In the genomic region with DNA sequence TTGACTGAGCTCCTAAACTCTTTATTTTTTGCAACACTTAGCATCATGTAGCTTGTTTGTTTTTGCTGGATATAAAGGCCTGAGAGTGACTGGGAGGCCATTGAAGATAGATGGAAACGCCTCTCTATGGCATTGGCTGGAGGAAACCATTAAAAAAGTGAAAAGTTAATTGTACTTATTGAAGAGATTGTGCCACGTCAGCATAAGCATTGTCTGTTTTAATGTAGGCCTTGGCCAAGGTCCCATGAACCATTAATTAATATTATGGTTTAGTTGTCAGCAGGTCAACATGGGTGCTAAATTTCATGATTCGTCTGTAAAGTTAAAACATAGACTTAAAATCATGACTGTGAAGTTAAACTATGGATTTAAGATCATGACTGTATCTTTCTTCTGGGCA, we compare ENCODE assay signal across 26 cellular contexts.
"Had no signal": no experiment of that assay in that cellular context is flagged by ENCODE, and none has a peak within 500 bp of the region (broad histone marks: within the 10 kb centered on the region; RNA-seq: fewer than 3 reads in every experiment).

No MANE protein-coding gene starts in this region.

- H3K27me3 ChIP-seq: colonic mucosa, gastrocnemius medialis, heart left ventricle, left lung had no signal

- H3K79me2 ChIP-seq: hepatocyte had no signal

- H3K4me1 ChIP-seq: colonic mucosa, esophagus squamous epithelium, gastrocnemius medialis, heart left ventricle, left lung, lower lobe of right lung had no signal

- H3K27ac ChIP-seq: colonic mucosa, epithelial cell of prostate, esophagus squamous epithelium, gastrocnemius medialis, heart left ventricle, hepatocyte, left lung, lower lobe of right lung had no signal

- DNase-seq: colonic mucosa; cortex of kidney; effector CD8-positive, alpha-beta T cell; effector memory CD8-positive, alpha-beta T cell; endodermal cell; erythroblast; esophagus squamous epithelium; foreskin fibroblast; foreskin melanocyte; gastrocnemius medialis; heart left ventricle; hypothalamus; immature natural killer cell; islet precursor cell; kidney; kidney glomerular epithelial cell; left lung; left ventricle myocardium superior; lower lobe of right lung; mesenchymal stem cell; mucosa of descending colon; naive B cell had no signal

- H2AFZ ChIP-seq: hepatocyte had no signal

- H3K9me3 ChIP-seq: colonic mucosa, esophagus squamous epithelium, gastrocnemius medialis, heart left ventricle, left lung, lower lobe of right lung, mucosa of descending colon had no signal

- H3K4me3 ChIP-seq: colonic mucosa, esophagus squamous epithelium, gastrocnemius medialis, heart left ventricle, hepatocyte, left lung, lower lobe of right lung, mucosa of descending colon had no signal

- ATAC-seq: effector memory CD8-positive, alpha-beta T cell; esophagus mucosa; gastrocnemius medialis; heart left ventricle; left lung; left ventricle myocardium superior; lower lobe of right lung; mucosa of descending colon had no signal

- H3K36me3 ChIP-seq: colonic mucosa, esophagus squamous epithelium, gastrocnemius medialis, heart left ventricle, left lung, lower lobe of right lung had no signal

- FAIRE-seq: endometrium, kidney had no signal

- H3K4me2 ChIP-seq: hepatocyte had no signal
